13 cellular contexts compared by ENCODE assay signal in genomic region chr22:20174785-20175596, GRCh38. TPM values are rescaled to one million over a fixed set of nuclear protein-coding genes. Genes with fewer than 3 reads are reported as not detected.
A peak's percentile ranks its signal among the peaks of the same experiment; 100 is the strongest.
DNase-seq lines count a peak whose midpoint lies in the region; ATAC-seq, FAIRE-seq and TF ChIP-seq lines count a peak whose summit lies in the region.
"Had no signal": no experiment of that assay in that cellular context is flagged by ENCODE, and none has a peak within 500 bp of the region (broad histone marks: within the 10 kb centered on the region; RNA-seq: fewer than 3 reads in every experiment).

No MANE protein-coding gene starts in this region.

- no peak overlapping the region for H3K4me3 ChIP-seq in NB4 (ENCODE audit: low read depth, low read length)
- H3K4me3 ChIP-seq in endodermal cell (ENCODE audit: low read length), result no peak overlapping the region
- H3K4me3 ChIP-seq in pancreas, result no peak overlapping the region
- no peak overlapping the region for H3K4me3 ChIP-seq in sigmoid colon

- no peaks in the 10 kb centered on the region for H3K9me3 ChIP-seq in endodermal cell (ENCODE audit: control insufficient read depth, low read length)
- no peaks in the 10 kb centered on the region for H3K9me3 ChIP-seq in pancreas
- H3K9me3 ChIP-seq in sigmoid colon, result no peaks in the 10 kb centered on the region

- H3K36me3 ChIP-seq in endodermal cell (ENCODE audit: control insufficient read depth, insufficient read depth, low read length), result no peaks in the 10 kb centered on the region
- no peaks in the 10 kb centered on the region for H3K36me3 ChIP-seq in pancreas
- H3K36me3 ChIP-seq in sigmoid colon, result no peaks in the 10 kb centered on the region

- TF ChIP-seq CTCF in NB4 (IDR thresholded peaks at IDR 0.05; ENCODE audit: low read depth, low read length), result peak; percentile 13
- peak; percentile 63 for TF ChIP-seq CTCF in endodermal cell (conservative IDR thresholded peaks at IDR 0.05)
- TF ChIP-seq CTCF in pancreas (IDR thresholded peaks at IDR 0.05), result no peak
- TF ChIP-seq CTCF in sigmoid colon (IDR thresholded peaks at IDR 0.05), result no peak

- no peak overlapping the region for H3K4me3 Mint-ChIP-seq in endodermal cell

- intact Hi-C loops in pancreas (cut with DNase I), result no loop called here
- intact Hi-C loops in sigmoid colon (cut with DNase I), result no loop called here

- no peaks in the 10 kb centered on the region for H3K9me3 Mint-ChIP-seq in endodermal cell

- no peak for FAIRE-seq in pancreas (lab: Jason Lieb, UNC)

- no peak overlapping the region for H3K27ac Mint-ChIP-seq in endodermal cell

- 71 to 81% methylated on average over 6 to 19 of the region's 19 CpGs for WGBS in endodermal cell (ENCODE audit: insufficient coverage in 1 of 2, insufficient read length in 1 of 2), 2 experiments
- 69 to 72% methylated on average over 19 of the region's 19 CpGs for WGBS in pancreas, 2 donors
- WGBS in sigmoid colon, 2 donors, result 64 to 78% methylated on average over 19 of the region's 19 CpGs

- no peaks in the 10 kb centered on the region for H3K27me3 Mint-ChIP-seq in endodermal cell (ENCODE audit: insufficient read depth)

- no peak for TF ChIP-seq POLR2A in NB4 (IDR thresholded peaks at IDR 0.05; ENCODE audit: extremely low read depth, insufficient read length)
- TF ChIP-seq POLR2A in sigmoid colon (IDR thresholded peaks at IDR 0.05), result no peak

- no peaks in the 10 kb centered on the region for H3K36me3 Mint-ChIP-seq in endodermal cell (ENCODE audit: low read depth)

- no peak for TF ChIP-seq EP300 in sigmoid colon (IDR thresholded peaks at IDR 0.05)

- peaks cover 17% of the 10 kb centered on the region for H3K4me1 Mint-ChIP-seq in endodermal cell

- H3K27me3 ChIP-seq in endodermal cell (ENCODE audit: control insufficient read depth, insufficient read depth, low read length, poor library complexity, severe bottlenecking) (no peaks in the 10 kb centered on the region), pancreas (no peaks in the 10 kb centered on the region), sigmoid colon (no peaks in the 10 kb centered on the region)

- no peak overlapping the region for H3K9ac ChIP-seq in endodermal cell (ENCODE audit: extremely low read depth, low read length, poor library complexity, severe bottlenecking)

- H3K27ac ChIP-seq in endodermal cell (ENCODE audit: low read depth, low read length), result no peak overlapping the region
- H3K27ac ChIP-seq in pancreas, result no peak overlapping the region
- no peak overlapping the region for H3K27ac ChIP-seq in sigmoid colon

- peaks cover 18% of the 10 kb centered on the region for H3K4me1 ChIP-seq in endodermal cell (ENCODE audit: control insufficient read depth, insufficient read depth, low read length)
- H3K4me1 ChIP-seq in pancreas, result no peaks in the 10 kb centered on the region
- no peaks in the 10 kb centered on the region for H3K4me1 ChIP-seq in sigmoid colon

- peak; percentile 59 for DNase-seq in NCI-H82 (lab: John Stamatoyannopoulos, UW)
- no peak for DNase-seq in NCI-H82 treated with DMSO at 0.1 percent for 48 hours (lab: John Stamatoyannopoulos, UW; ENCODE audit: unreplicated experiment)
- peak; percentile 32 for DNase-seq in NB4 (ENCODE audit: low read depth)
- peak; percentile 61 for DNase-seq in endodermal cell
- DNase-seq in pancreas, result no peak
- DNase-seq in sigmoid colon, result no peak
- no peak for DNase-seq in effector CD8-positive, alpha-beta T cell (lab: John Stamatoyannopoulos, UW)
- no peak for DNase-seq in amygdala (lab: John Stamatoyannopoulos, UW)
- DNase-seq: activated effector memory CD4-positive, alpha-beta T cell treated with Interleukin-2 at 50 U/mL for 16 hours; MV-4-11; occipital lobe had no signal

- peak in 3 of 4 donors; percentile 46 to 77 (median 48) for ATAC-seq in pancreas
- ATAC-seq: activated CD4-positive, CD25-positive, alpha-beta regulatory T cell treated with anti-CD3 and anti-CD28 coated beads, Interleukin-2, amount 50 U/mL, for 24 hours had no signal

RNA-seq across cellular contexts. Expression of gene CCDC188, which starts 24.1 kb away (rescaled TPM):
- not detected for total RNA-seq in endodermal cell
- polyA plus RNA-seq in endodermal cell (2013, experiment 1 of 2), result 2.2 TPM
- polyA plus RNA-seq in endodermal cell (2013, experiment 2 of 2), result 0.87 TPM
- 1 to 10 TPM in 1 of 6 donors, under 1 TPM in 4, not detected in 1; 0.31 to 1.0 (median 0.38) TPM for total RNA-seq in pancreas
- polyA plus RNA-seq in pancreas, result 1 to 10 TPM; 5.2 to 7.1 TPM
- total RNA-seq in sigmoid colon, result under 1 TPM in 1 of 4 donors, not detected in 3; 0.41 TPM
- polyA plus RNA-seq in sigmoid colon, result 1 to 10 TPM in 1 of 3 donors, not detected in 2; 1.1 TPM
- total RNA-seq: A673, occipital lobe had no signal

RNA-seq across cellular contexts. Expression of gene ZDHHC8, which starts 43.4 kb away (rescaled TPM):
- total RNA-seq in endodermal cell, result 10 to 100 TPM; 82.2 to 82.3 TPM
- polyA plus RNA-seq in endodermal cell (2013, experiment 1 of 2), result 70.4 TPM
- polyA plus RNA-seq in endodermal cell (2013, experiment 2 of 2), result 56.8 TPM
- total RNA-seq in pancreas, result 10 to 100 TPM; 20.0 to 37.7 (median 25.0) TPM
- 10 to 100 TPM; 47.7 to 51.8 TPM for polyA plus RNA-seq in pancreas
- 10 to 100 TPM in 2 of 4 donors, 1 to 10 TPM in 2; 4.6 to 14.3 (median 9.5) TPM for total RNA-seq in sigmoid colon
- polyA plus RNA-seq in sigmoid colon, result 10 to 100 TPM in 1 of 3 donors, 1 to 10 TPM in 2; 1.8 to 26.0 (median 4.2) TPM

RNA-seq across cellular contexts. Expression of gene TRMT2A, which starts 58.0 kb away (rescaled TPM):
- total RNA-seq in endodermal cell, result 10 to 100 TPM; 45.6 to 55.2 TPM
- polyA plus RNA-seq in endodermal cell (2013, experiment 1 of 2), result 44.3 TPM
- 33.8 TPM for polyA plus RNA-seq in endodermal cell (2013, experiment 2 of 2)
- total RNA-seq in pancreas, result 10 to 100 TPM; 23.8 to 37.3 (median 30.1) TPM
- polyA plus RNA-seq in pancreas, result 100 to 1,000 TPM; 120 TPM
- 10 to 100 TPM; 40.0 to 55.1 (median 51.1) TPM for total RNA-seq in sigmoid colon
- 10 to 100 TPM in 1 of 3 donors, 1 to 10 TPM in 2; 8.6 to 43.7 (median 9.0) TPM for polyA plus RNA-seq in sigmoid colon

RNA-seq across cellular contexts. Expression of gene RANBP1, which starts 59.1 kb away (rescaled TPM):
- 100 to 1,000 TPM; 320 to 415 TPM for total RNA-seq in endodermal cell
- polyA plus RNA-seq in endodermal cell (2013, experiment 1 of 2), result 514 TPM
- polyA plus RNA-seq in endodermal cell (2013, experiment 2 of 2), result 506 TPM
- 10 to 100 TPM; 25.1 to 40.4 (median 34.3) TPM for total RNA-seq in pancreas
- polyA plus RNA-seq in pancreas, result 10 to 100 TPM; 26.8 to 44.0 TPM
- 100 to 1,000 TPM; 135 to 194 (median 163) TPM for total RNA-seq in sigmoid colon
- 100 to 1,000 TPM in 1 of 3 donors, 10 to 100 TPM in 2; 67.9 to 163 (median 79.8) TPM for polyA plus RNA-seq in sigmoid colon

Comparison
In these comparisons a context has a peak if more than half of its experiments do, and no peak if none do; other contexts are left out.
1. DNase-seq: peak in NCI-H82 (single experiment), NB4 (single experiment) and endodermal cell (single experiment); none in NCI-H82 treated with DMSO at 0.1 percent for 48 hours (single experiment), pancreas (0 of 6), sigmoid colon (single experiment), effector CD8-positive, alpha-beta T cell (single experiment) and amygdala (0 of 56).
2. CTCF ChIP-seq: peak in NB4 (single experiment) and endodermal cell (single experiment); none in pancreas (0 of 4) and sigmoid colon (0 of 4).